In genomic region chr4:165367040-165367439, GRCh38 we compare ENCODE assay signal across 1 cellular context.
A peak's percentile ranks its signal among the peaks of the same experiment; 100 is the strongest.
TF ChIP-seq lines count a peak whose summit lies in the region.

No MANE protein-coding gene starts in this region.

TF ChIP-seq in HepG2, 621 proteins besides CTCF, POLR2A, EP300 and RAD21 (continued from another document and continues in another):
- TF ChIP-seq, protein P1, sequence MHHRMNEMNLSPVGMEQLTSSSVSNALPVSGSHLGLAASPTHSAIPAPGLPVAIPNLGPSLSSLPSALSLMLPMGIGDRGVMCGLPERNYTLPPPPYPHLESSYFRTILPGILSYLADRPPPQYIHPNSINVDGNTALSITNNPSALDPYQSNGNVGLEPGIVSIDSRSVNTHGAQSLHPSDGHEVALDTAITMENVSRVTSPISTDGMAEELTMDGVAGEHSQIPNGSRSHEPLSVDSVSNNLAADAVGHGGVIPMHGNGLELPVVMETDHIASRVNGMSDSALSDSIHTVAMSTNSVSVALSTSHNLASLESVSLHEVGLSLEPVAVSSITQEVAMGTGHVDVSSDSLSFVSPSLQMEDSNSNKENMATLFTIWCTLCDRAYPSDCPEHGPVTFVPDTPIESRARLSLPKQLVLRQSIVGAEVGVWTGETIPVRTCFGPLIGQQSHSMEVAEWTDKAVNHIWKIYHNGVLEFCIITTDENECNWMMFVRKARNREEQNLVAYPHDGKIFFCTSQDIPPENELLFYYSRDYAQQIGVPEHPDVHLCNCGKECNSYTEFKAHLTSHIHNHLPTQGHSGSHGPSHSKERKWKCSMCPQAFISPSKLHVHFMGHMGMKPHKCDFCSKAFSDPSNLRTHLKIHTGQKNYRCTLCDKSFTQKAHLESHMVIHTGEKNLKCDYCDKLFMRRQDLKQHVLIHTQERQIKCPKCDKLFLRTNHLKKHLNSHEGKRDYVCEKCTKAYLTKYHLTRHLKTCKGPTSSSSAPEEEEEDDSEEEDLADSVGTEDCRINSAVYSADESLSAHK (CRISPR knock-in tag; IDR thresholded peaks at IDR 0.05; ENCODE audit: borderline replicate concordance): no peak
- TF ChIP-seq ISL2 (CRISPR knock-in tag; IDR thresholded peaks at IDR 0.05) (peak; percentile 65; the same call in 1 of the 2 replicates), JUN (CRISPR knock-in tag; IDR thresholded peaks at IDR 0.05) (no peak), ZNF468 (CRISPR knock-in tag; IDR thresholded peaks at IDR 0.05) (no peak), BORCS8-MEF2B (CRISPR knock-in tag; IDR thresholded peaks at IDR 0.05) (no peak), GTF3A (CRISPR knock-in tag; conservative IDR thresholded peaks at IDR 0.05) (no peak), ATF3 (CRISPR knock-in tag; IDR thresholded peaks at IDR 0.05) (peak; percentile 95), TCF12 (IDR thresholded peaks at IDR 0.05) (no peak), TCF12 (CRISPR knock-in tag; IDR thresholded peaks at IDR 0.05) (no peak), NR3C1 (CRISPR knock-in tag; IDR thresholded peaks at IDR 0.05) (no peak), REL (CRISPR knock-in tag; conservative IDR thresholded peaks at IDR 0.05) (no peak), PLSCR1 (CRISPR knock-in tag; IDR thresholded peaks at IDR 0.05; ENCODE audit: borderline replicate concordance) (no peak), SMC3 (IDR thresholded peaks at IDR 0.05; ENCODE audit: low read length) (no peak), NCOA5 (CRISPR knock-in tag; IDR thresholded peaks at IDR 0.05) (no peak), ZNF224 (CRISPR knock-in tag; IDR thresholded peaks at IDR 0.05) (no peak), SP140L (CRISPR knock-in tag; IDR thresholded peaks at IDR 0.05; ENCODE audit: borderline replicate concordance) (no peak), ZNF558 (CRISPR knock-in tag; IDR thresholded peaks at IDR 0.05; ENCODE audit: borderline replicate concordance) (no peak), NCOA1 (CRISPR knock-in tag; IDR thresholded peaks at IDR 0.05) (no peak), ZNF660 (CRISPR knock-in tag; IDR thresholded peaks at IDR 0.05; ENCODE audit: borderline replicate concordance, low read depth) (no peak), ZNF615 (CRISPR knock-in tag; IDR thresholded peaks at IDR 0.05; ENCODE audit: borderline replicate concordance) (no peak), SP2 (CRISPR knock-in tag; IDR thresholded peaks at IDR 0.05) (no peak), ATRX (CRISPR knock-in tag; IDR thresholded peaks at IDR 0.05; ENCODE audit: borderline replicate concordance) (no peak), ETS1 (CRISPR knock-in tag; IDR thresholded peaks at IDR 0.05) (no peak), NFE2L1 (CRISPR knock-in tag; IDR thresholded peaks at IDR 0.05; ENCODE audit: borderline replicate concordance) (no peak), ARNTL (CRISPR knock-in tag; IDR thresholded peaks at IDR 0.05) (peak; percentile 61; the same call in 1 of the 2 replicates), AGO1 (IDR thresholded peaks at IDR 0.05; ENCODE audit: low read depth, low read length, poor library complexity, severe bottlenecking) (no peak), ZNF678 (CRISPR knock-in tag; IDR thresholded peaks at IDR 0.05) (no peak), KDM1A (CRISPR knock-in tag; IDR thresholded peaks at IDR 0.05) (no peak), FOXK2 (IDR thresholded peaks at IDR 0.05) (no peak), SUZ12 (IDR thresholded peaks at IDR 0.05; ENCODE audit: low read depth, low read length) (no peak), HNRNPK (IDR thresholded peaks at IDR 0.05; ENCODE audit: low read depth, low read length, poor library complexity, severe bottlenecking) (no peak), SOX5 (CRISPR knock-in tag; IDR thresholded peaks at IDR 0.05; ENCODE audit: borderline replicate concordance) (peak; percentile 96), EHMT2 (IDR thresholded peaks at IDR 0.05; ENCODE audit: borderline replicate concordance, low read depth, low read length) (0 out of 2 replicates have a peak, but pooled peaks have one; percentile 22), ZNF431 (CRISPR knock-in tag; IDR thresholded peaks at IDR 0.05; ENCODE audit: borderline replicate concordance, low read depth) (no peak), ZNF30 (CRISPR knock-in tag; IDR thresholded peaks at IDR 0.05) (no peak), NR2C2 (CRISPR knock-in tag; IDR thresholded peaks at IDR 0.05; ENCODE audit: borderline replicate concordance) (peak; percentile 73), PLRG1 (conservative IDR thresholded peaks at IDR 0.05) (no peak), SNRNP70 (IDR thresholded peaks at IDR 0.05; ENCODE audit: low read depth, low read length) (no peak), HOMEZ (CRISPR knock-in tag; IDR thresholded peaks at IDR 0.05; ENCODE audit: low read depth) (peak; percentile 44; the same call in 1 of the 2 replicates), ZFP36L1 (CRISPR knock-in tag; IDR thresholded peaks at IDR 0.05) (no peak), RARA (CRISPR knock-in tag; IDR thresholded peaks at IDR 0.05) (peak; percentile 88), ZNF777 (CRISPR knock-in tag; IDR thresholded peaks at IDR 0.05) (no peak), GPN1 (CRISPR knock-in tag; IDR thresholded peaks at IDR 0.05; ENCODE audit: borderline replicate concordance) (no peak), MAF1 (CRISPR knock-in tag; IDR thresholded peaks at IDR 0.05; ENCODE audit: borderline replicate concordance) (no peak), TAF15 (IDR thresholded peaks at IDR 0.05; ENCODE audit: low read depth, low read length, poor library complexity, severe bottlenecking) (no peak), SALL2 (CRISPR knock-in tag; IDR thresholded peaks at IDR 0.05) (no peak), RNF2 (conservative IDR thresholded peaks at IDR 0.05; ENCODE audit: low read depth) (no peak), SIX4 (CRISPR knock-in tag; IDR thresholded peaks at IDR 0.05) (0 out of 2 replicates have a peak, but pooled peaks have one; percentile 65), ZNF44 (CRISPR knock-in tag; IDR thresholded peaks at IDR 0.05) (no peak)
- TF ChIP-seq, protein P2, sequence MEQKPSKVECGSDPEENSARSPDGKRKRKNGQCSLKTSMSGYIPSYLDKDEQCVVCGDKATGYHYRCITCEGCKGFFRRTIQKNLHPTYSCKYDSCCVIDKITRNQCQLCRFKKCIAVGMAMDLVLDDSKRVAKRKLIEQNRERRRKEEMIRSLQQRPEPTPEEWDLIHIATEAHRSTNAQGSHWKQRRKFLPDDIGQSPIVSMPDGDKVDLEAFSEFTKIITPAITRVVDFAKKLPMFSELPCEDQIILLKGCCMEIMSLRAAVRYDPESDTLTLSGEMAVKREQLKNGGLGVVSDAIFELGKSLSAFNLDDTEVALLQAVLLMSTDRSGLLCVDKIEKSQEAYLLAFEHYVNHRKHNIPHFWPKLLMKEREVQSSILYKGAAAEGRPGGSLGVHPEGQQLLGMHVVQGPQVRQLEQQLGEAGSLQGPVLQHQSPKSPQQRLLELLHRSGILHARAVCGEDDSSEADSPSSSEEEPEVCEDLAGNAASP (CRISPR knock-in tag; IDR thresholded peaks at IDR 0.05; ENCODE audit: borderline replicate concordance): peak; percentile 80; the same call in 1 of the 2 replicates
- TF ChIP-seq, protein P3, sequence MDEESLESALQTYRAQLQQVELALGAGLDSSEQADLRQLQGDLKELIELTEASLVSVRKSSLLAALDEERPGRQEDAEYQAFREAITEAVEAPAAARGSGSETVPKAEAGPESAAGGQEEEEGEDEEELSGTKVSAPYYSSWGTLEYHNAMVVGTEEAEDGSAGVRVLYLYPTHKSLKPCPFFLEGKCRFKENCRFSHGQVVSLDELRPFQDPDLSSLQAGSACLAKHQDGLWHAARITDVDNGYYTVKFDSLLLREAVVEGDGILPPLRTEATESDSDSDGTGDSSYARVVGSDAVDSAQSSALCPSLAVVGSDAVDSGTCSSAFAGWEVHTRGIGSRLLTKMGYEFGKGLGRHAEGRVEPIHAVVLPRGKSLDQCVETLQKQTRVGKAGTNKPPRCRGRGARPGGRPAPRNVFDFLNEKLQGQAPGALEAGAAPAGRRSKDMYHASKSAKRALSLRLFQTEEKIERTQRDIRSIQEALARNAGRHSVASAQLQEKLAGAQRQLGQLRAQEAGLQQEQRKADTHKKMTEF (CRISPR knock-in tag; IDR thresholded peaks at IDR 0.05): peak; percentile 82
- TF ChIP-seq, protein P4, sequence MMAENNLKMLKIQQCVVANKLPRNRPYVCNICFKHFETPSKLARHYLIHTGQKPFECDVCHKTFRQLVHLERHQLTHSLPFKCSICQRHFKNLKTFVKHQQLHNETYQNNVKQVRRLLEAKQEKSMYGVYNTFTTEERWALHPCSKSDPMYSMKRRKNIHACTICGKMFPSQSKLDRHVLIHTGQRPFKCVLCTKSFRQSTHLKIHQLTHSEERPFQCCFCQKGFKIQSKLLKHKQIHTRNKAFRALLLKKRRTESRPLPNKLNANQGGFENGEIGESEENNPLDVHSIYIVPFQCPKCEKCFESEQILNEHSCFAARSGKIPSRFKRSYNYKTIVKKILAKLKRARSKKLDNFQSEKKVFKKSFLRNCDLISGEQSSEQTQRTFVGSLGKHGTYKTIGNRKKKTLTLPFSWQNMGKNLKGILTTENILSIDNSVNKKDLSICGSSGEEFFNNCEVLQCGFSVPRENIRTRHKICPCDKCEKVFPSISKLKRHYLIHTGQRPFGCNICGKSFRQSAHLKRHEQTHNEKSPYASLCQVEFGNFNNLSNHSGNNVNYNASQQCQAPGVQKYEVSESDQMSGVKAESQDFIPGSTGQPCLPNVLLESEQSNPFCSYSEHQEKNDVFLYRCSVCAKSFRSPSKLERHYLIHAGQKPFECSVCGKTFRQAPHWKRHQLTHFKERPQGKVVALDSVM (CRISPR knock-in tag; IDR thresholded peaks at IDR 0.05): no peak
- TF ChIP-seq, protein P5, sequence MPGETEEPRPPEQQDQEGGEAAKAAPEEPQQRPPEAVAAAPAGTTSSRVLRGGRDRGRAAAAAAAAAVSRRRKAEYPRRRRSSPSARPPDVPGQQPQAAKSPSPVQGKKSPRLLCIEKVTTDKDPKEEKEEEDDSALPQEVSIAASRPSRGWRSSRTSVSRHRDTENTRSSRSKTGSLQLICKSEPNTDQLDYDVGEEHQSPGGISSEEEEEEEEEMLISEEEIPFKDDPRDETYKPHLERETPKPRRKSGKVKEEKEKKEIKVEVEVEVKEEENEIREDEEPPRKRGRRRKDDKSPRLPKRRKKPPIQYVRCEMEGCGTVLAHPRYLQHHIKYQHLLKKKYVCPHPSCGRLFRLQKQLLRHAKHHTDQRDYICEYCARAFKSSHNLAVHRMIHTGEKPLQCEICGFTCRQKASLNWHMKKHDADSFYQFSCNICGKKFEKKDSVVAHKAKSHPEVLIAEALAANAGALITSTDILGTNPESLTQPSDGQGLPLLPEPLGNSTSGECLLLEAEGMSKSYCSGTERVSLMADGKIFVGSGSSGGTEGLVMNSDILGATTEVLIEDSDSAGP (CRISPR knock-in tag; IDR thresholded peaks at IDR 0.05; ENCODE audit: borderline replicate concordance): no peak
- TF ChIP-seq, protein P6, sequence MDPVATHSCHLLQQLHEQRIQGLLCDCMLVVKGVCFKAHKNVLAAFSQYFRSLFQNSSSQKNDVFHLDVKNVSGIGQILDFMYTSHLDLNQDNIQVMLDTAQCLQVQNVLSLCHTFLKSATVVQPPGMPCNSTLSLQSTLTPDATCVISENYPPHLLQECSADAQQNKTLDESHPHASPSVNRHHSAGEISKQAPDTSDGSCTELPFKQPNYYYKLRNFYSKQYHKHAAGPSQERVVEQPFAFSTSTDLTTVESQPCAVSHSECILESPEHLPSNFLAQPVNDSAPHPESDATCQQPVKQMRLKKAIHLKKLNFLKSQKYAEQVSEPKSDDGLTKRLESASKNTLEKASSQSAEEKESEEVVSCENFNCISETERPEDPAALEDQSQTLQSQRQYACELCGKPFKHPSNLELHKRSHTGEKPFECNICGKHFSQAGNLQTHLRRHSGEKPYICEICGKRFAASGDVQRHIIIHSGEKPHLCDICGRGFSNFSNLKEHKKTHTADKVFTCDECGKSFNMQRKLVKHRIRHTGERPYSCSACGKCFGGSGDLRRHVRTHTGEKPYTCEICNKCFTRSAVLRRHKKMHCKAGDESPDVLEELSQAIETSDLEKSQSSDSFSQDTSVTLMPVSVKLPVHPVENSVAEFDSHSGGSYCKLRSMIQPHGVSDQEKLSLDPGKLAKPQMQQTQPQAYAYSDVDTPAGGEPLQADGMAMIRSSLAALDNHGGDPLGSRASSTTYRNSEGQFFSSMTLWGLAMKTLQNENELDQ (CRISPR knock-in tag; IDR thresholded peaks at IDR 0.05; ENCODE audit: borderline replicate concordance): no peak
- TF ChIP-seq, protein P7, sequence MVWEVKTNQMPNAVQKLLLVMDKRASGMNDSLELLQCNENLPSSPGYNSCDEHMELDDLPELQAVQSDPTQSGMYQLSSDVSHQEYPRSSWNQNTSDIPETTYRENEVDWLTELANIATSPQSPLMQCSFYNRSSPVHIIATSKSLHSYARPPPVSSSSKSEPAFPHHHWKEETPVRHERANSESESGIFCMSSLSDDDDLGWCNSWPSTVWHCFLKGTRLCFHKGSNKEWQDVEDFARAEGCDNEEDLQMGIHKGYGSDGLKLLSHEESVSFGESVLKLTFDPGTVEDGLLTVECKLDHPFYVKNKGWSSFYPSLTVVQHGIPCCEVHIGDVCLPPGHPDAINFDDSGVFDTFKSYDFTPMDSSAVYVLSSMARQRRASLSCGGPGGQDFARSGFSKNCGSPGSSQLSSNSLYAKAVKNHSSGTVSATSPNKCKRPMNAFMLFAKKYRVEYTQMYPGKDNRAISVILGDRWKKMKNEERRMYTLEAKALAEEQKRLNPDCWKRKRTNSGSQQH (CRISPR knock-in tag; IDR thresholded peaks at IDR 0.05; ENCODE audit: low read depth): no peak
